Comparison of ENCODE assay signal across 8 cellular contexts in genomic region chr17:29140631-29141483, GRCh38. TPM values are rescaled to one million over a fixed set of nuclear protein-coding genes. Genes with fewer than 3 reads are reported as not detected.
A peak's percentile ranks its signal among the peaks of the same experiment; 100 is the strongest.
DNase-seq lines count a peak whose midpoint lies in the region; ATAC-seq and TF ChIP-seq lines count a peak whose summit lies in the region.

No MANE protein-coding gene starts in this region.

- POLR2A ChIA-PET in BJ (lab: Charles Lee): interaction anchor here (0.6 kb wide), 1 partner anchor 421 kb away, joined by 4 read pairs; the partner anchor contains the start of gene RPL23A
- POLR2A ChIA-PET in Caco-2 (lab: Charles Lee): no interaction called here

- CTCF ChIA-PET in BJ (lab: Yijun Ruan, JAX): interaction anchor here (0.9 to 13.6 kb wide), 10 partner anchors 7 to 117 kb away, joined by 3 to 315 read pairs (median 24); partner anchors contain the start of gene MYO18A
- CTCF ChIA-PET in Caco-2 (lab: Charles Lee): interaction anchor here (0.6 to 3.5 kb wide), 10 partner anchors 8 to 733 kb away, joined by 3 to 17 read pairs (median 4); no protein-coding TSS in a partner anchor

- BruUV-seq in Caco-2 (replicated peaks; lab: Mats Ljungman, UMichigan): no TSS peak

- H3K9me3 ChIP-seq in Caco-2: no peaks in the 10 kb centered on the region

- no peaks in the 10 kb centered on the region for H3K27me3 Mint-ChIP-seq in nephron progenitor cell (ENCODE audit: low read depth, poor library complexity)
- no peaks in the 10 kb centered on the region for H3K27me3 Mint-ChIP-seq in Caco-2 (ENCODE audit: insufficient read depth, unreplicated experiment)

- H3K36me3 Mint-ChIP-seq in nephron progenitor cell (ENCODE audit: low read depth) (no peaks in the 10 kb centered on the region), Caco-2 (ENCODE audit: insufficient read depth, unreplicated experiment) (no peaks in the 10 kb centered on the region)

- H3K36me3 ChIP-seq in BJ (ENCODE audit: control insufficient read depth, insufficient read depth, low read length): no peaks in the 10 kb centered on the region
- H3K36me3 ChIP-seq in Caco-2 (ENCODE audit: control insufficient read depth, insufficient read depth, low read length): no peaks in the 10 kb centered on the region

- peak overlapping the region; percentile 96 for H3K27ac Mint-ChIP-seq in nephron progenitor cell
- no peak overlapping the region for H3K27ac Mint-ChIP-seq in Caco-2 (ENCODE audit: unreplicated experiment)

- no peak for TF ChIP-seq CTCF in BJ (IDR thresholded peaks at IDR 0.05; ENCODE audit: insufficient read depth, low read depth, low read length)
- TF ChIP-seq CTCF in nephron progenitor cell (IDR thresholded peaks at IDR 0.05): no peak
- TF ChIP-seq CTCF in Caco-2 (IDR thresholded peaks at IDR 0.05; ENCODE audit: insufficient read depth in 1 of 2, low read depth in 1 of 2, low read length in 1 of 2, severe bottlenecking in 1 of 2, unreplicated experiment in 1 of 2): no peak

- H3K4me1 ChIP-seq in Caco-2: peaks cover 8% of the 10 kb centered on the region; the same call in 1 of the 2 replicates

- intact Hi-C loops in Caco-2 (cut with micrococcal nuclease; ENCODE audit: unreplicated experiment): no loop called here

- H3K4me1 Mint-ChIP-seq in nephron progenitor cell (peaks cover 82% of the 10 kb centered on the region), Caco-2 (ENCODE audit: low read depth, unreplicated experiment) (peaks cover 7% of the 10 kb centered on the region)

- peak overlapping the region; percentile 21 for H3K4me3 ChIP-seq in BJ (ENCODE audit: low read depth, low read length)
- no peak overlapping the region for H3K4me3 ChIP-seq in Caco-2 (ENCODE audit: low read depth, low read length)

- ATAC-seq in HG03460 (IDR thresholded peaks at IDR 0.05; ENCODE audit: unreplicated experiment) (peak; percentile 1), HG02571 (IDR thresholded peaks at IDR 0.05; ENCODE audit: unreplicated experiment) (no peak), HG03108 (IDR thresholded peaks at IDR 0.05; ENCODE audit: unreplicated experiment) (no peak)

- H3K27me3 ChIP-seq in BJ (ENCODE audit: control insufficient read depth, insufficient read depth, low read length) (no peaks in the 10 kb centered on the region), Caco-2 (replicated peaks; ENCODE audit: control insufficient read depth, insufficient read depth, low read length) (no peaks in the 10 kb centered on the region)

- H3K4me3 Mint-ChIP-seq in nephron progenitor cell (peak overlapping the region; percentile 69), Caco-2 (ENCODE audit: unreplicated experiment) (no peak overlapping the region)

- H3K9me3 Mint-ChIP-seq in nephron progenitor cell: no peaks in the 10 kb centered on the region
- H3K9me3 Mint-ChIP-seq in Caco-2 (ENCODE audit: unreplicated experiment): no peaks in the 10 kb centered on the region

- no peak for DNase-seq in BJ (ENCODE audit: low read depth)
- DNase-seq in UCSD-AML1 (lab: John Stamatoyannopoulos, UW; ENCODE audit: unreplicated experiment): peak; percentile 65
- DNase-seq in ecto neural progenitor cell (ENCODE audit: low spot score): peak; percentile 66
- peak; percentile 59 for DNase-seq in nephron progenitor cell
- no peak for DNase-seq in Caco-2

RNA-seq across cellular contexts. Expression of gene MYO18A, which starts 39.3 kb away (rescaled TPM):
- polyA plus RNA-seq in BJ (2011; rRNA removed): 8.2 and 12.0 TPM in 2 replicates
- polyA minus RNA-seq in BJ (2011; rRNA and poly(A)+ RNA removed): 30.4 and 33.4 TPM in 2 replicates
- total RNA-seq in Caco-2 (2022): 47.1 and 55.5 TPM in 2 replicates

Comparison
In these comparisons a context has a peak if more than half of its experiments do, and no peak if none do; other contexts are left out.
1. DNase-seq: peak in UCSD-AML1 (single experiment), ecto neural progenitor cell (single experiment) and nephron progenitor cell (single experiment); none in BJ (single experiment) and Caco-2 (0 of 2).